In the genomic region with DNA sequence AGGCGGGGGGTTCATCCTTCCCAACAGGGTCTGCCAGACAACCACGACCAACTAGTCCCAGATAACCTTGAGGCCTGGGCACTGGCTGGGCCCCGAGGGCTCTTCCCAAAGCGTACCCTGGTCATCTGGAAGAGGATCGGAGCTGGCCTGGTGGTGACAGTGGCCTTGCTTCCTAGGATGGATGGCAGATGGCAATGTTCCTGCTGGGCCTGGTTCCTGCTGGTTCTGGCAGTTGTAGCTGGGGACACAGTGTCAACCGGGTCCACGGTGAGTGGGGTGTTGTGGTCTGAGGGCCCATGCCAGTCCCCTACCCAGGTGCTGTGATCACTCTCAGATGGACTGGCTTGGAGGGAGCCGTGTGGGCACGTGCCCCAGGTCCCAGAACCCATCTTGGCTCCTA, we compare ENCODE assay signal across 28 cellular contexts. TPM values are rescaled to one million over a fixed set of nuclear protein-coding genes. Genes with fewer than 3 reads are reported as not detected.
"Had no signal": no experiment of that assay in that cellular context is flagged by ENCODE, and none has a peak within 500 bp of the region (broad histone marks: within the 10 kb centered on the region; RNA-seq: fewer than 3 reads in every experiment).

No MANE protein-coding gene starts in this region.

- H3K27ac ChIP-seq: SJCRH30, SK-N-MC had no signal

- H3K36me3 ChIP-seq: SJCRH30 had no signal

- ATAC-seq: activated CD8-positive, alpha-beta T cell treated with anti-CD3 and anti-CD28 coated beads, Interleukin-2, amount 10 ng/mL, durations not matched to agents 7 days and 5 days; activated naive CD4-positive, alpha-beta T cell treated with anti-CD3 and anti-CD28 coated beads, Interleukin-2, amount 50 U/mL, for 72 hours; Panc1 had no signal

- H3K4me3 Mint-ChIP-seq: activated CD4-positive, alpha-beta T cell treated with anti-CD3 and anti-CD28 coated beads, Interleukin-2, amount 10 ng/mL, durations not matched to agents 24 days and 14 days; activated CD8-positive, alpha-beta T cell treated with anti-CD3 and anti-CD28 coated beads, Interleukin-2, amount 10 ng/mL, durations not matched to agents 7 days and 5 days; activated naive CD4-positive, alpha-beta T cell treated with anti-CD3 and anti-CD28 coated beads for 36 hours; activated T-cell treated with anti-CD3 and anti-CD28 coated beads, Interleukin-2, amount 50 U/mL, for 24 hours; activated T-helper 1 cell treated with anti-CD3 and anti-CD28 coated beads, Interleukin-12 subunit alpha, Interleukin-12 subunit beta, Interleukin-2, Interleukin-4 antibody, amounts not matched to agents 30 ng/mL and 10 ng/mL and 1 ng/mL, durations not matched to agents 14 hours and 24 hours and 36 hours; brain; T-helper 2 cell treated with Interferon-gamma antibody and Interleukin-4, amounts not matched to agents 5 μg/mL and 100 μg/mL, for 36 hours had no signal

- DNase-seq: activated CD4-positive, alpha-beta T cell treated with anti-CD3 and anti-CD28 coated beads, Interleukin-2, amount 10 ng/mL, durations not matched to agents 24 days and 14 days; activated CD4-positive, alpha-beta T cell treated with anti-CD3 and anti-CD28 coated beads, Interleukin-2, amount 50 U/mL, for 4 hours; activated CD8-positive, alpha-beta T cell treated with anti-CD3 and anti-CD28 coated beads, Interleukin-2, amount 10 ng/mL, durations not matched to agents 7 days and 5 days; activated gamma-delta T cell treated with Interleukin-2 at 50 U/mL for 16 hours; activated naive CD4-positive, alpha-beta T cell treated with anti-CD3 and anti-CD28 coated beads for 36 hours; activated T-cell treated with anti-CD3 and anti-CD28 coated beads, Interleukin-2, amount 50 U/mL, for 24 hours; anterior cingulate cortex; Karpas-422; NCI-H1105 treated with DMSO at 0.1 percent for 48 hours; NCI-H1436; NCI-H1694; NCI-H2029; NCI-H345; NCI-H524 treated with DMSO at 0.1 percent for 48 hours; SHP77; SJCRH30 had no signal

- FAIRE-seq: bronchial epithelial cell, TTC549 had no signal

- H3K9me3 ChIP-seq: SJCRH30 had no signal

- H3K27me3 ChIP-seq: SJCRH30 had no signal

- H3K9me3 Mint-ChIP-seq: activated CD4-positive, alpha-beta T cell treated with anti-CD3 and anti-CD28 coated beads, Interleukin-2, amount 10 ng/mL, durations not matched to agents 24 days and 14 days; activated naive CD4-positive, alpha-beta T cell treated with anti-CD3 and anti-CD28 coated beads for 36 hours; activated naive CD4-positive, alpha-beta T cell treated with anti-CD3 and anti-CD28 coated beads, Interleukin-2, amount 50 U/mL, for 72 hours; activated T-cell treated with anti-CD3 and anti-CD28 coated beads, Interleukin-2, amount 50 U/mL, for 24 hours; activated T-helper 1 cell treated with anti-CD3 and anti-CD28 coated beads, Interleukin-12 subunit alpha, Interleukin-12 subunit beta, Interleukin-2, Interleukin-4 antibody, amounts not matched to agents 30 ng/mL and 10 ng/mL and 1 ng/mL, durations not matched to agents 14 hours and 24 hours and 36 hours; brain; T-helper 2 cell treated with Interferon-gamma antibody and Interleukin-4, amounts not matched to agents 5 μg/mL and 100 μg/mL, for 36 hours had no signal

- H3K27ac Mint-ChIP-seq: activated CD4-positive, alpha-beta T cell treated with anti-CD3 and anti-CD28 coated beads, Interleukin-2, amount 10 ng/mL, durations not matched to agents 24 days and 14 days; activated CD8-positive, alpha-beta T cell treated with anti-CD3 and anti-CD28 coated beads, Interleukin-2, amount 10 ng/mL, durations not matched to agents 7 days and 5 days; activated naive CD4-positive, alpha-beta T cell treated with anti-CD3 and anti-CD28 coated beads for 36 hours; activated naive CD4-positive, alpha-beta T cell treated with anti-CD3 and anti-CD28 coated beads, Interleukin-2, amount 50 U/mL, for 72 hours; activated T-cell treated with anti-CD3 and anti-CD28 coated beads, Interleukin-2, amount 50 U/mL, for 24 hours; activated T-helper 1 cell treated with anti-CD3 and anti-CD28 coated beads, Interleukin-12 subunit alpha, Interleukin-12 subunit beta, Interleukin-2, Interleukin-4 antibody, amounts not matched to agents 30 ng/mL and 10 ng/mL and 1 ng/mL, durations not matched to agents 14 hours and 24 hours and 36 hours; brain; T-helper 2 cell treated with Interferon-gamma antibody and Interleukin-4, amounts not matched to agents 5 μg/mL and 100 μg/mL, for 36 hours had no signal

- H3K4me3 ChIP-seq: SJCRH30, SK-N-MC had no signal

- H3K36me3 Mint-ChIP-seq: activated naive CD4-positive, alpha-beta T cell treated with anti-CD3 and anti-CD28 coated beads, Interleukin-2, amount 50 U/mL, for 72 hours; brain had no signal

- H3K4me1 Mint-ChIP-seq: activated CD4-positive, alpha-beta T cell treated with anti-CD3 and anti-CD28 coated beads, Interleukin-2, amount 10 ng/mL, durations not matched to agents 24 days and 14 days had no signal

RNA-seq across cellular contexts. Expression of a gene that starts 2.0 kb away (rescaled TPM):
- total RNA-seq: activated CD4-positive, alpha-beta T cell treated with anti-CD3 and anti-CD28 coated beads, Interleukin-2, amount 10 ng/mL, durations not matched to agents 24 days and 14 days; activated CD8-positive, alpha-beta T cell treated with anti-CD3 and anti-CD28 coated beads, Interleukin-2, amount 10 ng/mL, durations not matched to agents 7 days and 5 days; activated T-helper 1 cell treated with anti-CD3 and anti-CD28 coated beads, Interleukin-12 subunit alpha, Interleukin-12 subunit beta, Interleukin-2, Interleukin-4 antibody, amounts not matched to agents 30 ng/mL and 10 ng/mL and 1 ng/mL, durations not matched to agents 14 hours and 24 hours and 36 hours; bronchial epithelial cell; MCF 10A; NCI-H460; T-helper 1 cell treated with Interleukin-12 subunit alpha and Interleukin-12 subunit beta and Interleukin-4 antibody, amounts not matched to agents 30 ng/mL and 1 ng/mL, for 36 hours had no signal

RNA-seq across cellular contexts. Expression of a gene that starts 11.8 kb away (rescaled TPM):
- total RNA-seq: activated CD4-positive, alpha-beta T cell treated with anti-CD3 and anti-CD28 coated beads, Interleukin-2, amount 10 ng/mL, durations not matched to agents 24 days and 14 days; activated CD8-positive, alpha-beta T cell treated with anti-CD3 and anti-CD28 coated beads, Interleukin-2, amount 10 ng/mL, durations not matched to agents 7 days and 5 days; activated naive CD4-positive, alpha-beta T cell treated with anti-CD3 and anti-CD28 coated beads for 36 hours; activated naive CD4-positive, alpha-beta T cell treated with anti-CD3 and anti-CD28 coated beads, Interleukin-2, amount 50 U/mL, for 72 hours; activated T-helper 1 cell treated with anti-CD3 and anti-CD28 coated beads, Interleukin-12 subunit alpha, Interleukin-12 subunit beta, Interleukin-2, Interleukin-4 antibody, amounts not matched to agents 30 ng/mL and 10 ng/mL and 1 ng/mL, durations not matched to agents 14 hours and 24 hours and 36 hours; bronchial epithelial cell; MCF 10A; NCI-H460; RPMI7951; T-helper 1 cell treated with Interleukin-12 subunit alpha and Interleukin-12 subunit beta and Interleukin-4 antibody, amounts not matched to agents 30 ng/mL and 1 ng/mL, for 36 hours had no signal
